8 cellular contexts compared by ENCODE assay signal in genomic region chr16:11913425-11914079, GRCh38. TPM values are rescaled to one million over a fixed set of nuclear protein-coding genes. Genes with fewer than 3 reads are reported as not detected.
DNase-seq lines count a peak whose midpoint lies in the region; ATAC-seq and TF ChIP-seq lines count a peak whose summit lies in the region.

No MANE protein-coding gene starts in this region.

- H2AFZ ChIP-seq in Karpas-422 (ENCODE audit: low read length), result no peak overlapping the region

- H3K9me3 ChIP-seq in BE2C (no peaks in the 10 kb centered on the region), Karpas-422 (ENCODE audit: low read length) (no peaks in the 10 kb centered on the region)

- H3K4me1 Mint-ChIP-seq in memory B cell, result peaks cover 36% of the 10 kb centered on the region

- H3K27me3 Mint-ChIP-seq in memory B cell, result no peaks in the 10 kb centered on the region

- peak overlapping the region; percentile 85 for H3K4me3 Mint-ChIP-seq in memory B cell

- peak overlapping the region; percentile 83 for H3K4me2 ChIP-seq in Karpas-422 (ENCODE audit: low read depth, low read length, poor library complexity, severe bottlenecking)

- no peaks in the 10 kb centered on the region for H3K4me1 ChIP-seq in BE2C
- H3K4me1 ChIP-seq in Karpas-422 (ENCODE audit: low read length), result peaks cover 27% of the 10 kb centered on the region

- peaks cover 42% of the 10 kb centered on the region for H4K20me1 ChIP-seq in Karpas-422 (ENCODE audit: insufficient read depth, low read depth, low read length)

- in situ Hi-C loops in astrocyte of the cerebellum (cut with HindIII; ENCODE audit: low sequenced_read_pairs), result no loop called here

- H3K4me3 ChIP-seq in BE2C (ENCODE audit: low read depth, low read length), result peak overlapping the region; percentile 78
- H3K4me3 ChIP-seq in Karpas-422 (ENCODE audit: low read length), result peak overlapping the region; percentile 70
- H3K4me3 ChIP-seq in astrocyte of the cerebellum (ENCODE audit: low read depth, low read length), result peak overlapping the region; percentile 70

- TF ChIP-seq CTCF in BE2C (IDR thresholded peaks at IDR 0.05; ENCODE audit: low read depth, low read length), result no peak
- no peak for TF ChIP-seq CTCF in astrocyte of the cerebellum (IDR thresholded peaks at IDR 0.05; ENCODE audit: low read depth, low read length, missing control alignments)

- H3K27me3 ChIP-seq in BE2C (no peaks in the 10 kb centered on the region), Karpas-422 (ENCODE audit: low read length) (no peaks in the 10 kb centered on the region)

- no peaks in the 10 kb centered on the region for H3K9me3 Mint-ChIP-seq in memory B cell

- H3K36me3 ChIP-seq in BE2C (peaks cover 8% of the 10 kb centered on the region; the same call in 1 of the 2 replicates), Karpas-422 (ENCODE audit: insufficient read depth, low read length) (peaks cover 13% of the 10 kb centered on the region)

- H3K9ac ChIP-seq in Karpas-422 (ENCODE audit: low read length), result peak overlapping the region; percentile 95

- H3K9me2 ChIP-seq in Karpas-422 (replicated peaks; ENCODE audit: insufficient read depth, low read length), result no peaks in the 10 kb centered on the region

- ATAC-seq in memory B cell (ENCODE audit: low read depth) (peak; percentile 13), GM21360 (IDR thresholded peaks at IDR 0.05; ENCODE audit: unreplicated experiment) (no peak), GM18873 (IDR thresholded peaks at IDR 0.05; ENCODE audit: low FRiP score, unreplicated experiment) (no peak)

- DNase-seq in BE2C (no peak), Karpas-422 (peak; percentile 35), astrocyte of the cerebellum (ENCODE audit: low read depth) (no peak), memory B cell (ENCODE audit: low spot score in 2 of 2) (peak in 1 of 2 donors; percentile 14), Ammon's horn (ENCODE audit: low spot score) (no peak), hypothalamus (lab: John Stamatoyannopoulos, UW) (no peak)

- H3K27ac ChIP-seq in Karpas-422 (ENCODE audit: low read length), result peak overlapping the region; percentile 57; the same call in 1 of the 2 replicates

- peak overlapping the region; percentile 90 for H3K27ac Mint-ChIP-seq in memory B cell

- H3K36me3 Mint-ChIP-seq in memory B cell, result peaks cover 1% of the 10 kb centered on the region

- peaks cover 68% of the 10 kb centered on the region for H3K79me2 ChIP-seq in Karpas-422 (ENCODE audit: low read length)

RNA-seq across cellular contexts. Expression of gene GSPT1, which starts 2.2 kb away (rescaled TPM):
- 68.1 TPM for polyA plus RNA-seq in BE2C (2012; ENCODE audit: insufficient read depth, insufficient read length, low read depth)
- 66.5 and 80.2 TPM in 2 replicates for total RNA-seq in Karpas-422 (2014; rRNA removed; shearing (Covaris generic); ENCODE audit: low replicate concordance)

RNA-seq across cellular contexts. Expression of gene NPIPB2, which starts 28.3 kb away (rescaled TPM):
- polyA plus RNA-seq in BE2C (2012; ENCODE audit: insufficient read depth, insufficient read length, low read depth), result 1.3 TPM
- 4.5 and 17.6 TPM in 2 replicates for total RNA-seq in Karpas-422 (2014; rRNA removed; shearing (Covaris generic); ENCODE audit: low replicate concordance)

RNA-seq across cellular contexts. Expression of gene TNFRSF17, which starts 51.5 kb away (rescaled TPM):
- polyA plus RNA-seq in BE2C (2012; ENCODE audit: insufficient read depth, insufficient read length, low read depth), result not detected
- 6.2 and 24.0 TPM in 2 replicates for total RNA-seq in Karpas-422 (2014; rRNA removed; shearing (Covaris generic); ENCODE audit: low replicate concordance)
